Comparison of ENCODE assay signal across 1 cellular context in genomic region chr15:82021992-82022391, GRCh38.
A peak's percentile ranks its signal among the peaks of the same experiment; 100 is the strongest.
TF ChIP-seq lines count a peak whose summit lies in the region.

No MANE protein-coding gene starts in this region.

TF ChIP-seq in HEK293, 187 proteins besides CTCF, POLR2A, EP300 and RAD21 (continued from another document and continues in another):
- TF ChIP-seq, protein P1, sequence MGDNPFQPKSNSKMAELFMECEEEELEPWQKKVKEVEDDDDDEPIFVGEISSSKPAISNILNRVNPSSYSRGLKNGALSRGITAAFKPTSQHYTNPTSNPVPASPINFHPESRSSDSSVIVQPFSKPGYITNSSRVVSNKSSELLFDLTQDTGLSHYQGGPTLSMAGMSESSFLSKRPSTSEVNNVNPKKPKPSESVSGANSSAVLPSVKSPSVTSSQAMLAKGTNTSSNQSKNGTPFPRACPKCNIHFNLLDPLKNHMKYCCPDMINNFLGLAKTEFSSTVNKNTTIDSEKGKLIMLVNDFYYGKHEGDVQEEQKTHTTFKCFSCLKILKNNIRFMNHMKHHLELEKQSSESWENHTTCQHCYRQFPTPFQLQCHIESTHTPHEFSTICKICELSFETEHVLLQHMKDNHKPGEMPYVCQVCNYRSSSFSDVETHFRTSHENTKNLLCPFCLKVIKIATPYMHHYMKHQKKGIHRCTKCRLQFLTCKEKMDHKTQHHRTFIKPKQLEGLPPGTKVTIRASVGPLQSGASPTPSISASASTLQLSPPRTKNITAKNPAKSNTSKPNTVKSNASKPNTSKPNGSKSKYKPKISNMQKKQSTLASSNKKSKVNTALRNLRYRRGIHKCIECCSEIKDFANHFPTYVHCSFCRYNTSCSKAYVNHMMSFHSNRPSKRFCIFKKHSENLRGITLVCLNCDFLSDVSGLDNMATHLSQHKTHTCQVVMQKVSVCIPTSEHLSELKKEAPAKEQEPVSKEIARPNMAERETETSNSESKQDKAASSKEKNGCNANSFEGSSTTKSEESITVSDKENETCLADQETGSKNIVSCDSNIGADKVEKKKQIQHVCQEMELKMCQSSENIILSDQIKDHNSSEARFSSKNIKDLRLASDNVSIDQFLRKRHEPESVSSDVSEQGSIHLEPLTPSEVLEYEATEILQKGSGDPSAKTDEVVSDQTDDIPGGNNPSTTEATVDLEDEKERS (tag by site-specific recombination; IDR thresholded peaks at IDR 0.05) = no peak
- TF ChIP-seq KLF8 (tag by site-specific recombination; IDR thresholded peaks at IDR 0.05) = peak; percentile 28; the same call in 1 of the 2 replicates
- no peak for TF ChIP-seq ZFP37 (tag by site-specific recombination; IDR thresholded peaks at IDR 0.05)
- TF ChIP-seq MZF1 (tag by site-specific recombination; IDR thresholded peaks at IDR 0.05; ENCODE audit: borderline replicate concordance) = no peak
- peak; percentile 62 for TF ChIP-seq PRDM6 (tag by site-specific recombination; IDR thresholded peaks at IDR 0.05)
- TF ChIP-seq TRIM28 (IDR thresholded peaks at IDR 0.05; ENCODE audit: borderline replicate concordance, low read length) = peak; percentile 82
- no peak for TF ChIP-seq ZNF670 (tag by site-specific recombination; IDR thresholded peaks at IDR 0.05; ENCODE audit: low read depth)
- TF ChIP-seq ZBTB1 (tag by site-specific recombination; IDR thresholded peaks at IDR 0.05) = no peak
- TF ChIP-seq SP7 (tag by site-specific recombination; IDR thresholded peaks at IDR 0.05) = 0 out of 2 replicates have a peak, but pooled peaks have one; percentile 37
- no peak for TF ChIP-seq ZNF658 (tag by site-specific recombination; IDR thresholded peaks at IDR 0.05)
- TF ChIP-seq ZNF843 (tag by site-specific recombination; IDR thresholded peaks at IDR 0.05) = peak; percentile 55; the same call in 1 of the 2 replicates
- TF ChIP-seq ZXDB (tag by site-specific recombination; IDR thresholded peaks at IDR 0.05) = no peak
- peak; percentile 40; the same call in 1 of the 2 replicates for TF ChIP-seq PRDM10 (tag by site-specific recombination; IDR thresholded peaks at IDR 0.05)
- no peak for TF ChIP-seq ZNF148 (tag by site-specific recombination; IDR thresholded peaks at IDR 0.05; ENCODE audit: borderline replicate concordance)
- TF ChIP-seq ZNF426 (tag by site-specific recombination; IDR thresholded peaks at IDR 0.05) = no peak
- no peak for TF ChIP-seq ZNF416 (tag by site-specific recombination; IDR thresholded peaks at IDR 0.05)
- TF ChIP-seq ZNF776 (tag by site-specific recombination; IDR thresholded peaks at IDR 0.05; ENCODE audit: borderline replicate concordance) = no peak
- no peak for TF ChIP-seq ZSCAN18 (tag by site-specific recombination; IDR thresholded peaks at IDR 0.05)
- no peak for TF ChIP-seq ZIC2 (tag by site-specific recombination; IDR thresholded peaks at IDR 0.05)
- no peak for TF ChIP-seq ZNF391 (tag by site-specific recombination; IDR thresholded peaks at IDR 0.05; ENCODE audit: borderline replicate concordance, low read depth)
- TF ChIP-seq ZSCAN30 (tag by site-specific recombination; IDR thresholded peaks at IDR 0.05) = no peak
- TF ChIP-seq ZNF394 (tag by site-specific recombination; IDR thresholded peaks at IDR 0.05; ENCODE audit: borderline replicate concordance) = peak; percentile 99
- TF ChIP-seq SCRT2 (tag by site-specific recombination; IDR thresholded peaks at IDR 0.05) = no peak
- no peak for TF ChIP-seq KLF10 (tag by site-specific recombination; IDR thresholded peaks at IDR 0.05)
- no peak for TF ChIP-seq ZNF596 (tag by site-specific recombination; IDR thresholded peaks at IDR 0.05)
- no peak for TF ChIP-seq PBX3 (CRISPR knock-in tag; IDR thresholded peaks at IDR 0.05)
- TF ChIP-seq ZNF155 (tag by site-specific recombination; IDR thresholded peaks at IDR 0.05) = no peak
- 0 out of 2 replicates have a peak, but pooled peaks have one; percentile 31 for TF ChIP-seq BCL11A (tag by site-specific recombination; IDR thresholded peaks at IDR 0.05; ENCODE audit: low read depth)
- TF ChIP-seq KLF7 (tag by site-specific recombination; IDR thresholded peaks at IDR 0.05; ENCODE audit: borderline replicate concordance) = no peak; the same call in 1 of the 2 replicates
- no peak; the same call in 1 of the 2 replicates for TF ChIP-seq ZNF768 (tag by site-specific recombination; IDR thresholded peaks at IDR 0.05)
- no peak for TF ChIP-seq ZNF510 (tag by site-specific recombination; IDR thresholded peaks at IDR 0.05; ENCODE audit: insufficient replicate concordance)
- no peak for TF ChIP-seq ZNF571 (tag by site-specific recombination; IDR thresholded peaks at IDR 0.05)
- TF ChIP-seq, protein P2, sequence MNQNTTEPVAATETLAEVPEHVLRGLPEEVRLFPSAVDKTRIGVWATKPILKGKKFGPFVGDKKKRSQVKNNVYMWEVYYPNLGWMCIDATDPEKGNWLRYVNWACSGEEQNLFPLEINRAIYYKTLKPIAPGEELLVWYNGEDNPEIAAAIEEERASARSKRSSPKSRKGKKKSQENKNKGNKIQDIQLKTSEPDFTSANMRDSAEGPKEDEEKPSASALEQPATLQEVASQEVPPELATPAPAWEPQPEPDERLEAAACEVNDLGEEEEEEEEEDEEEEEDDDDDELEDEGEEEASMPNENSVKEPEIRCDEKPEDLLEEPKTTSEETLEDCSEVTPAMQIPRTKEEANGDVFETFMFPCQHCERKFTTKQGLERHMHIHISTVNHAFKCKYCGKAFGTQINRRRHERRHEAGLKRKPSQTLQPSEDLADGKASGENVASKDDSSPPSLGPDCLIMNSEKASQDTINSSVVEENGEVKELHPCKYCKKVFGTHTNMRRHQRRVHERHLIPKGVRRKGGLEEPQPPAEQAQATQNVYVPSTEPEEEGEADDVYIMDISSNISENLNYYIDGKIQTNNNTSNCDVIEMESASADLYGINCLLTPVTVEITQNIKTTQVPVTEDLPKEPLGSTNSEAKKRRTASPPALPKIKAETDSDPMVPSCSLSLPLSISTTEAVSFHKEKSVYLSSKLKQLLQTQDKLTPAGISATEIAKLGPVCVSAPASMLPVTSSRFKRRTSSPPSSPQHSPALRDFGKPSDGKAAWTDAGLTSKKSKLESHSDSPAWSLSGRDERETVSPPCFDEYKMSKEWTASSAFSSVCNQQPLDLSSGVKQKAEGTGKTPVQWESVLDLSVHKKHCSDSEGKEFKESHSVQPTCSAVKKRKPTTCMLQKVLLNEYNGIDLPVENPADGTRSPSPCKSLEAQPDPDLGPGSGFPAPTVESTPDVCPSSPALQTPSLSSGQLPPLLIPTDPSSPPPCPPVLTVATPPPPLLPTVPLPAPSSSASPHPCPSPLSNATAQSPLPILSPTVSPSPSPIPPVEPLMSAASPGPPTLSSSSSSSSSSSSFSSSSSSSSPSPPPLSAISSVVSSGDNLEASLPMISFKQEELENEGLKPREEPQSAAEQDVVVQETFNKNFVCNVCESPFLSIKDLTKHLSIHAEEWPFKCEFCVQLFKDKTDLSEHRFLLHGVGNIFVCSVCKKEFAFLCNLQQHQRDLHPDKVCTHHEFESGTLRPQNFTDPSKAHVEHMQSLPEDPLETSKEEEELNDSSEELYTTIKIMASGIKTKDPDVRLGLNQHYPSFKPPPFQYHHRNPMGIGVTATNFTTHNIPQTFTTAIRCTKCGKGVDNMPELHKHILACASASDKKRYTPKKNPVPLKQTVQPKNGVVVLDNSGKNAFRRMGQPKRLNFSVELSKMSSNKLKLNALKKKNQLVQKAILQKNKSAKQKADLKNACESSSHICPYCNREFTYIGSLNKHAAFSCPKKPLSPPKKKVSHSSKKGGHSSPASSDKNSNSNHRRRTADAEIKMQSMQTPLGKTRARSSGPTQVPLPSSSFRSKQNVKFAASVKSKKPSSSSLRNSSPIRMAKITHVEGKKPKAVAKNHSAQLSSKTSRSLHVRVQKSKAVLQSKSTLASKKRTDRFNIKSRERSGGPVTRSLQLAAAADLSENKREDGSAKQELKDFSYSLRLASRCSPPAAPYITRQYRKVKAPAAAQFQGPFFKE (tag by site-specific recombination; IDR thresholded peaks at IDR 0.05; ENCODE audit: borderline replicate concordance) = no peak
- no peak for TF ChIP-seq ZNF248 (tag by site-specific recombination; IDR thresholded peaks at IDR 0.05)
- no peak for TF ChIP-seq ZNF335 (tag by site-specific recombination; conservative IDR thresholded peaks at IDR 0.05)
- TF ChIP-seq ZNF24 (tag by site-specific recombination; IDR thresholded peaks at IDR 0.05) = no peak
- no peak for TF ChIP-seq ZFP41 (tag by site-specific recombination; IDR thresholded peaks at IDR 0.05; ENCODE audit: borderline replicate concordance)
- TF ChIP-seq ZNF48 (tag by site-specific recombination; IDR thresholded peaks at IDR 0.05) = no peak
- peak; percentile 98 for TF ChIP-seq ZNF362 (tag by site-specific recombination; IDR thresholded peaks at IDR 0.05)
- no peak for TF ChIP-seq MYNN (tag by site-specific recombination; IDR thresholded peaks at IDR 0.05; ENCODE audit: borderline replicate concordance)
- TF ChIP-seq ZNF184 (tag by site-specific recombination; IDR thresholded peaks at IDR 0.05) = no peak
- TF ChIP-seq ZNF174 (tag by site-specific recombination; IDR thresholded peaks at IDR 0.05) = no peak
